1 cellular context compared by ENCODE assay signal in the genomic region with DNA sequence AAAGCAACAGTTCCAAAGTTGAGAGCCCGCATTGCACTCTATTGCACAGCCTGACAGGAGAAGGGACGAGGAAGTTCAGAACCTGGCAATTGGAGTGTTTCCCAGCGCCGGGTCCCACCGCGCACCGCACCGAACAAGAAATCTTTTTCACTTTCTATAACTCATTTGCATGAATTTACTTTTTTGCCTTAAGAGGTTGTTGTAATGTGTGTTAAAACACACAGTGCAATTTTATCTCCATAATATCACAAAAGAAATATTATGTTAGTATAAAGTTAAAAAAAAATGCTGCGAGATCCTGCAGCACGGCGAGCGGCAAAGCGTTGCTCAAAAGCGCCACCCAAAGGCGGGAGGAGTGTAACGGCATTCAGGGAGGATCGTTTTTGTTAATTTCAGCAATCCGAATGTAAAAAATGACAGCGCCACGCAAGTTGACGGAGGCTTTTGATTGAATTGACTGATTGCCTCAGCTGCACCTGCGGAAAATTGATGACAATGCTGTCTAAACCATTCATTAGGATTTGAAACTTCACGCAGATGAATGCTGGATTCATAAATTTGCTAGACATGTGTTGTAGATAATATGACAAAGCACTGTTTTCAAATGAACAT.
TF ChIP-seq lines count a peak whose summit lies in the region.

No MANE protein-coding gene starts in this region.

TF ChIP-seq in WTC11, 78 proteins besides CTCF, POLR2A, EP300 and RAD21 (continued from another document):
- TF ChIP-seq, protein P1, sequence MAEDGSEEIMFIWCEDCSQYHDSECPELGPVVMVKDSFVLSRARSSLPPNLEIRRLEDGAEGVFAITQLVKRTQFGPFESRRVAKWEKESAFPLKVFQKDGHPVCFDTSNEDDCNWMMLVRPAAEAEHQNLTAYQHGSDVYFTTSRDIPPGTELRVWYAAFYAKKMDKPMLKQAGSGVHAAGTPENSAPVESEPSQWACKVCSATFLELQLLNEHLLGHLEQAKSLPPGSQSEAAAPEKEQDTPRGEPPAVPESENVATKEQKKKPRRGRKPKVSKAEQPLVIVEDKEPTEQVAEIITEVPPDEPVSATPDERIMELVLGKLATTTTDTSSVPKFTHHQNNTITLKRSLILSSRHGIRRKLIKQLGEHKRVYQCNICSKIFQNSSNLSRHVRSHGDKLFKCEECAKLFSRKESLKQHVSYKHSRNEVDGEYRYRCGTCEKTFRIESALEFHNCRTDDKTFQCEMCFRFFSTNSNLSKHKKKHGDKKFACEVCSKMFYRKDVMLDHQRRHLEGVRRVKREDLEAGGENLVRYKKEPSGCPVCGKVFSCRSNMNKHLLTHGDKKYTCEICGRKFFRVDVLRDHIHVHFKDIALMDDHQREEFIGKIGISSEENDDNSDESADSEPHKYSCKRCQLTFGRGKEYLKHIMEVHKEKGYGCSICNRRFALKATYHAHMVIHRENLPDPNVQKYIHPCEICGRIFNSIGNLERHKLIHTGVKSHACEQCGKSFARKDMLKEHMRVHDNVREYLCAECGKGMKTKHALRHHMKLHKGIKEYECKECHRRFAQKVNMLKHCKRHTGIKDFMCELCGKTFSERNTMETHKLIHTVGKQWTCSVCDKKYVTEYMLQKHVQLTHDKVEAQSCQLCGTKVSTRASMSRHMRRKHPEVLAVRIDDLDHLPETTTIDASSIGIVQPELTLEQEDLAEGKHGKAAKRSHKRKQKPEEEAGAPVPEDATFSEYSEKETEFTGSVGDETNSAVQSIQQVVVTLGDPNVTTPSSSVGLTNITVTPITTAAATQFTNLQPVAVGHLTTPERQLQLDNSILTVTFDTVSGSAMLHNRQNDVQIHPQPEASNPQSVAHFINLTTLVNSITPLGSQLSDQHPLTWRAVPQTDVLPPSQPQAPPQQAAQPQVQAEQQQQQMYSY (CRISPR knock-in tag; IDR thresholded peaks at IDR 0.05) = no peak
- TF ChIP-seq ELF4 (CRISPR knock-in tag; IDR thresholded peaks at IDR 0.05; ENCODE audit: low read depth) = no peak
- TF ChIP-seq, protein P2, sequence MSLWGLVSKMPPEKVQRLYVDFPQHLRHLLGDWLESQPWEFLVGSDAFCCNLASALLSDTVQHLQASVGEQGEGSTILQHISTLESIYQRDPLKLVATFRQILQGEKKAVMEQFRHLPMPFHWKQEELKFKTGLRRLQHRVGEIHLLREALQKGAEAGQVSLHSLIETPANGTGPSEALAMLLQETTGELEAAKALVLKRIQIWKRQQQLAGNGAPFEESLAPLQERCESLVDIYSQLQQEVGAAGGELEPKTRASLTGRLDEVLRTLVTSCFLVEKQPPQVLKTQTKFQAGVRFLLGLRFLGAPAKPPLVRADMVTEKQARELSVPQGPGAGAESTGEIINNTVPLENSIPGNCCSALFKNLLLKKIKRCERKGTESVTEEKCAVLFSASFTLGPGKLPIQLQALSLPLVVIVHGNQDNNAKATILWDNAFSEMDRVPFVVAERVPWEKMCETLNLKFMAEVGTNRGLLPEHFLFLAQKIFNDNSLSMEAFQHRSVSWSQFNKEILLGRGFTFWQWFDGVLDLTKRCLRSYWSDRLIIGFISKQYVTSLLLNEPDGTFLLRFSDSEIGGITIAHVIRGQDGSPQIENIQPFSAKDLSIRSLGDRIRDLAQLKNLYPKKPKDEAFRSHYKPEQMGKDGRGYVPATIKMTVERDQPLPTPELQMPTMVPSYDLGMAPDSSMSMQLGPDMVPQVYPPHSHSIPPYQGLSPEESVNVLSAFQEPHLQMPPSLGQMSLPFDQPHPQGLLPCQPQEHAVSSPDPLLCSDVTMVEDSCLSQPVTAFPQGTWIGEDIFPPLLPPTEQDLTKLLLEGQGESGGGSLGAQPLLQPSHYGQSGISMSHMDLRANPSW (CRISPR knock-in tag; conservative IDR thresholded peaks at IDR 0.05; ENCODE audit: low read depth) = no peak
- TF ChIP-seq, protein P3, sequence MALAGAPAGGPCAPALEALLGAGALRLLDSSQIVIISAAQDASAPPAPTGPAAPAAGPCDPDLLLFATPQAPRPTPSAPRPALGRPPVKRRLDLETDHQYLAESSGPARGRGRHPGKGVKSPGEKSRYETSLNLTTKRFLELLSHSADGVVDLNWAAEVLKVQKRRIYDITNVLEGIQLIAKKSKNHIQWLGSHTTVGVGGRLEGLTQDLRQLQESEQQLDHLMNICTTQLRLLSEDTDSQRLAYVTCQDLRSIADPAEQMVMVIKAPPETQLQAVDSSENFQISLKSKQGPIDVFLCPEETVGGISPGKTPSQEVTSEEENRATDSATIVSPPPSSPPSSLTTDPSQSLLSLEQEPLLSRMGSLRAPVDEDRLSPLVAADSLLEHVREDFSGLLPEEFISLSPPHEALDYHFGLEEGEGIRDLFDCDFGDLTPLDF (CRISPR knock-in tag; IDR thresholded peaks at IDR 0.05) = no peak
- TF ChIP-seq ZNF671 (CRISPR knock-in tag; IDR thresholded peaks at IDR 0.05) = no peak
- TF ChIP-seq, protein P4, sequence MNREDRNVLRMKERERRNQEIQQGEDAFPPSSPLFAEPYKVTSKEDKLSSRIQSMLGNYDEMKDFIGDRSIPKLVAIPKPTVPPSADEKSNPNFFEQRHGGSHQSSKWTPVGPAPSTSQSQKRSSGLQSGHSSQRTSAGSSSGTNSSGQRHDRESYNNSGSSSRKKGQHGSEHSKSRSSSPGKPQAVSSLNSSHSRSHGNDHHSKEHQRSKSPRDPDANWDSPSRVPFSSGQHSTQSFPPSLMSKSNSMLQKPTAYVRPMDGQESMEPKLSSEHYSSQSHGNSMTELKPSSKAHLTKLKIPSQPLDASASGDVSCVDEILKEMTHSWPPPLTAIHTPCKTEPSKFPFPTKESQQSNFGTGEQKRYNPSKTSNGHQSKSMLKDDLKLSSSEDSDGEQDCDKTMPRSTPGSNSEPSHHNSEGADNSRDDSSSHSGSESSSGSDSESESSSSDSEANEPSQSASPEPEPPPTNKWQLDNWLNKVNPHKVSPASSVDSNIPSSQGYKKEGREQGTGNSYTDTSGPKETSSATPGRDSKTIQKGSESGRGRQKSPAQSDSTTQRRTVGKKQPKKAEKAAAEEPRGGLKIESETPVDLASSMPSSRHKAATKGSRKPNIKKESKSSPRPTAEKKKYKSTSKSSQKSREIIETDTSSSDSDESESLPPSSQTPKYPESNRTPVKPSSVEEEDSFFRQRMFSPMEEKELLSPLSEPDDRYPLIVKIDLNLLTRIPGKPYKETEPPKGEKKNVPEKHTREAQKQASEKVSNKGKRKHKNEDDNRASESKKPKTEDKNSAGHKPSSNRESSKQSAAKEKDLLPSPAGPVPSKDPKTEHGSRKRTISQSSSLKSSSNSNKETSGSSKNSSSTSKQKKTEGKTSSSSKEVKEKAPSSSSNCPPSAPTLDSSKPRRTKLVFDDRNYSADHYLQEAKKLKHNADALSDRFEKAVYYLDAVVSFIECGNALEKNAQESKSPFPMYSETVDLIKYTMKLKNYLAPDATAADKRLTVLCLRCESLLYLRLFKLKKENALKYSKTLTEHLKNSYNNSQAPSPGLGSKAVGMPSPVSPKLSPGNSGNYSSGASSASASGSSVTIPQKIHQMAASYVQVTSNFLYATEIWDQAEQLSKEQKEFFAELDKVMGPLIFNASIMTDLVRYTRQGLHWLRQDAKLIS (CRISPR knock-in tag; IDR thresholded peaks at IDR 0.05; ENCODE audit: borderline replicate concordance) = no peak
- TF ChIP-seq HMGA2 (CRISPR knock-in tag; IDR thresholded peaks at IDR 0.05) = no peak
